ENCODE assay signal across 7 cellular contexts in genomic region chr12:57347284-57347683, GRCh38.
"Had no signal": no experiment of that assay in that cellular context is flagged by ENCODE, and none has a peak within 500 bp of the region (broad histone marks: within the 10 kb centered on the region; RNA-seq: fewer than 3 reads in every experiment).

No MANE protein-coding gene starts in this region.

- H3K27ac Mint-ChIP-seq: IgD-negative memory B cell had no signal

- H3K27ac ChIP-seq: HL-60 had no signal

- H3K27me3 Mint-ChIP-seq: IgD-negative memory B cell had no signal

- ATAC-seq: HepG2, K562 had no signal

- DNase-seq: IMR-90, KBM-7, KG1 had no signal

- H3K4me3 Mint-ChIP-seq: IgD-negative memory B cell had no signal

- H3K4me3 ChIP-seq: K562 had no signal
